Comparison of ENCODE assay signal across 8 cellular contexts in genomic region chr11:77619576-77620198, GRCh38. TPM values are rescaled to one million over a fixed set of nuclear protein-coding genes. Genes with fewer than 3 reads are reported as not detected.
DNase-seq lines count a peak whose midpoint lies in the region; ATAC-seq and TF ChIP-seq lines count a peak whose summit lies in the region.

No MANE protein-coding gene starts in this region.

- 79% methylated on average over 3 of the region's 3 CpGs for WGBS in right lobe of liver (ENCODE audit: insufficient coverage, low coverage, low lambda C conversion rate, missing lambda C conversion rate)

- TF ChIP-seq POLR2A in breast epithelium (IDR thresholded peaks at IDR 0.05) (no peak), right lobe of liver (IDR thresholded peaks at IDR 0.05) (no peak)

- DNase-seq in AG20443 (ENCODE audit: low spot score), result peak; percentile 17
- peak; percentile 32 for DNase-seq in NCI-H2227 treated with DMSO at 0.1 percent for 48 hours (lab: John Stamatoyannopoulos, UW)
- DNase-seq in breast epithelium (ENCODE audit: low spot score in 2 of 2), result no peak
- DNase-seq in right lobe of liver, result no peak
- no peak for DNase-seq in activated gamma-delta T cell treated with Interleukin-2 at 50 U/mL for 16 hours

- intact Hi-C loops in breast epithelium (cut with DNase I; ENCODE audit: low total_unique reads), result no loop called here
- intact Hi-C loops in right lobe of liver (cut with DNase I), result no loop called here

- H3K36me3 ChIP-seq in breast epithelium, result no peaks in the 10 kb centered on the region
- H3K36me3 ChIP-seq in right lobe of liver, result peaks cover 0 to 80% (median 24%) of the 10 kb centered on the region in 4 donors

- TF ChIP-seq CTCF in GM12874 (IDR thresholded peaks at IDR 0.05; ENCODE audit: insufficient read depth, low read depth, low read length) (peak; percentile 49), breast epithelium (IDR thresholded peaks at IDR 0.05) (peak; percentile 43 to 48 (median 48)), right lobe of liver (IDR thresholded peaks at IDR 0.05) (peak; percentile 58 to 79 (median 72))

- no peaks in the 10 kb centered on the region for H3K27me3 ChIP-seq in breast epithelium
- H3K27me3 ChIP-seq in right lobe of liver, result no peaks in the 10 kb centered on the region

- H3K9me3 ChIP-seq in breast epithelium, result no peaks in the 10 kb centered on the region
- H3K9me3 ChIP-seq in right lobe of liver, result no peaks in the 10 kb centered on the region

- H3K4me1 ChIP-seq in breast epithelium (no peaks in the 10 kb centered on the region), right lobe of liver (no peaks in the 10 kb centered on the region)

- no peak overlapping the region for H3K27ac ChIP-seq in breast epithelium
- H3K27ac ChIP-seq in right lobe of liver, result no peak overlapping the region

- H3K4me3 ChIP-seq in breast epithelium, result no peak overlapping the region
- H3K4me3 ChIP-seq in right lobe of liver, result no peak overlapping the region

- peak; percentile 40 to 64 (median 56) for ATAC-seq in right lobe of liver
- ATAC-seq in HG02763 (IDR thresholded peaks at IDR 0.05; ENCODE audit: unreplicated experiment), result no peak
- ATAC-seq in GM21447 (IDR thresholded peaks at IDR 0.05; ENCODE audit: unreplicated experiment), result no peak

RNA-seq across cellular contexts. Expression of gene CLNS1A, which starts 17.9 kb away (rescaled TPM):
- 100 to 1,000 TPM in 2 of 3 donors, 10 to 100 TPM in 1; 57.4 to 129 (median 110) TPM for total RNA-seq in breast epithelium
- total RNA-seq in right lobe of liver, result 10 to 100 TPM; 41.2 to 86.8 (median 64.1) TPM

RNA-seq across cellular contexts. Expression of gene AQP11, which starts 29.9 kb away (rescaled TPM):
- 1 to 10 TPM in 2 of 3 donors, under 1 TPM in 1; 0.66 to 1.8 (median 1.6) TPM for total RNA-seq in breast epithelium
- total RNA-seq in right lobe of liver, result 10 to 100 TPM in 1 of 6 experiments, 1 to 10 TPM in 5; 3.9 to 11.9 (median 6.5) TPM

Comparison
In these comparisons a context has a peak if more than half of its experiments do, and no peak if none do; other contexts are left out.
1. DNase-seq: peak in AG20443 (single experiment) and NCI-H2227 treated with DMSO at 0.1 percent for 48 hours (single experiment); none in breast epithelium (0 of 2), right lobe of liver (0 of 3) and activated gamma-delta T cell treated with Interleukin-2 at 50 U/mL for 16 hours (single experiment).
2. ATAC-seq: peak in right lobe of liver (4 of 4); none in HG02763 (single experiment) and GM21447 (single experiment).
3. Peak in every context shown above with its lines, with median percentiles within 50 percentile points of each other: CTCF ChIP-seq.